ENCODE assay signal across 28 cellular contexts in the genomic region with DNA sequence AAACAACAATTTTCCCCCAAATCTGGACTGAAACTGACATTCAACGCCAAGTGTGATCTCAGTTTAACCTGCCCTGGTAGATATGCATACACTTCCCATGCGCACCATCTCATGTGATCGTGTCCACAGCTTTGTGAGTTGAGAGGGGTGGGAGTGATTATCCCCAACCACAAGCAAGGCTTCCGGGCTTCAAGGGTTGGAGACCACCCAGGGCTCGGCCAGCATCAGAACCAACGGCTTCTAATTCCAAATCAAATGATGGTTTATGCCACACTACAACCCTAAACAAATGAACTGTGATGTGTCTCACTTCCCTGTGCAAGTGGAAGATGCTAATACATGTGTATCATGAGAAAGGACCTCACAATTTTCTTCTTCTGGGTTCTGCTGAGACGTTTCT. TPM values are rescaled to one million over a fixed set of nuclear protein-coding genes. Genes with fewer than 3 reads are reported as not detected.
"Had no signal": no experiment of that assay in that cellular context is flagged by ENCODE, and none has a peak within 500 bp of the region (broad histone marks: within the 10 kb centered on the region; RNA-seq: fewer than 3 reads in every experiment).

No MANE protein-coding gene starts in this region.

- H3K27ac ChIP-seq: left lung, lower lobe of right lung, parathyroid adenoma, psoas muscle, right lobe of liver, tibial nerve, uterus had no signal

- H3K27me3 Mint-ChIP-seq: stimulated activated memory B cell treated with anti-CD40 and anti-IgM and Interleukin-4, amounts not matched to agents 10 μg/mL and 1 μg/mL and 100 μg/mL, for 72 hours had no signal

- H3K4me3 Mint-ChIP-seq: immature natural killer cell; mesothelial cell of epicardium; naive thymus-derived CD4-positive, alpha-beta T cell; natural killer cell treated with Interleukin-12 subunit alpha and Interleukin-12 subunit beta and Interleukin-15 and Interleukin-18, amount 100 ng/mL, for 72 hours; stimulated activated memory B cell treated with anti-CD40 and anti-IgM and Interleukin-4, amounts not matched to agents 10 μg/mL and 1 μg/mL and 100 μg/mL, for 72 hours; stimulated activated naive CD8-positive, alpha-beta T cell treated with anti-CD3 and anti-CD28 coated beads, Interleukin-15, amount 100 ng/mL, for 72 hours; type B pancreatic cell had no signal

- H3K79me2 ChIP-seq: parathyroid adenoma had no signal

- H3K9me3 ChIP-seq: left lung, lower lobe of right lung, psoas muscle, right lobe of liver, tibial nerve, uterus had no signal

- H3K9ac ChIP-seq: parathyroid adenoma had no signal

- H3K36me3 ChIP-seq: left lung, lower lobe of right lung, right lobe of liver, tibial nerve, uterus had no signal

- H3K27me3 ChIP-seq: left lung, right lobe of liver, tibial nerve, uterus had no signal

- H2AFZ ChIP-seq: parathyroid adenoma had no signal

- H3K36me3 Mint-ChIP-seq: immature natural killer cell; mesothelial cell of epicardium; naive thymus-derived CD4-positive, alpha-beta T cell; natural killer cell treated with Interleukin-12 subunit alpha and Interleukin-12 subunit beta and Interleukin-15 and Interleukin-18, amount 100 ng/mL, for 72 hours; stimulated activated memory B cell treated with anti-CD40 and anti-IgM and Interleukin-4, amounts not matched to agents 10 μg/mL and 1 μg/mL and 100 μg/mL, for 72 hours; type B pancreatic cell had no signal

- ATAC-seq: left colon; left lung; lower lobe of right lung; naive thymus-derived CD4-positive, alpha-beta T cell; natural killer cell treated with Interleukin-12 subunit alpha and Interleukin-12 subunit beta and Interleukin-15 and Interleukin-18, amount 100 ng/mL, for 72 hours; right lobe of liver; stimulated activated memory B cell treated with anti-CD40 and anti-IgM and Interleukin-4, amounts not matched to agents 10 μg/mL and 1 μg/mL and 100 μg/mL, for 72 hours; stimulated activated naive CD8-positive, alpha-beta T cell treated with anti-CD3 and anti-CD28 coated beads, Interleukin-15, amount 100 ng/mL, for 72 hours had no signal

- H3K4me1 Mint-ChIP-seq: immature natural killer cell; stimulated activated naive CD8-positive, alpha-beta T cell treated with anti-CD3 and anti-CD28 coated beads, Interleukin-15, amount 100 ng/mL, for 72 hours had no signal

- DNase-seq: immature natural killer cell; kidney; left colon; left lung; lower lobe of right lung; mammary epithelial cell; mesenchymal stem cell; naive thymus-derived CD4-positive, alpha-beta T cell; occipital lobe; psoas muscle; stimulated activated CD4-positive, alpha-beta T cell treated with anti-CD3 and anti-CD28 coated beads, Interleukin-1b, Interleukin-23, amount 100 ng/mL, for 48 hours; stimulated activated CD4-positive, alpha-beta T cell treated with anti-CD3 and anti-CD28 coated beads, Interleukin-2, amount 100 ng/mL, for 48 hours; stimulated activated CD4-positive, alpha-beta T cell treated with anti-CD3 and anti-CD28 coated beads, Interleukin-4, amount 100 ng/mL, for 4 hours; stimulated activated CD8-positive, alpha-beta memory T cell treated with anti-CD3 and anti-CD28 coated beads, Interleukin-4, amount 100 ng/mL, for 48 hours; stimulated activated naive CD4-positive, alpha-beta T cell treated with Interleukin-2 at 50 U/mL for 16 hours; stimulated activated naive CD8-positive, alpha-beta T cell treated with anti-CD3 and anti-CD28 coated beads, Interleukin-15, amount 100 ng/mL, for 72 hours; uterus had no signal

- H3K9me3 Mint-ChIP-seq: immature natural killer cell; mesothelial cell of epicardium; naive thymus-derived CD4-positive, alpha-beta T cell; natural killer cell treated with Interleukin-12 subunit alpha and Interleukin-12 subunit beta and Interleukin-15 and Interleukin-18, amount 100 ng/mL, for 72 hours; stimulated activated memory B cell treated with anti-CD40 and anti-IgM and Interleukin-4, amounts not matched to agents 10 μg/mL and 1 μg/mL and 100 μg/mL, for 72 hours; stimulated activated naive CD8-positive, alpha-beta T cell treated with anti-CD3 and anti-CD28 coated beads, Interleukin-15, amount 100 ng/mL, for 72 hours had no signal

- H3K4me2 ChIP-seq: smooth muscle cell had no signal

- H3K4me3 ChIP-seq: left lung, lower lobe of right lung, psoas muscle, right lobe of liver, smooth muscle cell, tibial nerve, uterus had no signal

- H3K4me1 ChIP-seq: lower lobe of right lung, parathyroid adenoma, psoas muscle, uterus had no signal

- H3K27ac Mint-ChIP-seq: immature natural killer cell; mesothelial cell of epicardium; naive thymus-derived CD4-positive, alpha-beta T cell; natural killer cell treated with Interleukin-12 subunit alpha and Interleukin-12 subunit beta and Interleukin-15 and Interleukin-18, amount 100 ng/mL, for 72 hours; stimulated activated memory B cell treated with anti-CD40 and anti-IgM and Interleukin-4, amounts not matched to agents 10 μg/mL and 1 μg/mL and 100 μg/mL, for 72 hours; stimulated activated naive CD8-positive, alpha-beta T cell treated with anti-CD3 and anti-CD28 coated beads, Interleukin-15, amount 100 ng/mL, for 72 hours; type B pancreatic cell had no signal

RNA-seq across cellular contexts. Expression of gene TGM3, which starts 0.5 kb away (rescaled TPM):
- total RNA-seq: mammary epithelial cell; naive thymus-derived CD4-positive, alpha-beta T cell; natural killer cell treated with Interleukin-12 subunit alpha and Interleukin-12 subunit beta and Interleukin-15 and Interleukin-18, amount 100 ng/mL, for 72 hours; osteocyte; posterior vena cava; tibial nerve; ureter had no signal
